ENCODE assay signal across 12 cellular contexts in genomic region chr2:43345872-43346271, GRCh38.
DNase-seq lines count a peak whose midpoint lies in the region; ATAC-seq and TF ChIP-seq lines count a peak whose summit lies in the region.
"Had no signal": no experiment of that assay in that cellular context is flagged by ENCODE, and none has a peak within 500 bp of the region (broad histone marks: within the 10 kb centered on the region; RNA-seq: fewer than 3 reads in every experiment).

No MANE protein-coding gene starts in this region.

- H3K27me3 ChIP-seq in HUES48 (ENCODE audit: control insufficient read depth, insufficient read depth, low read length) (no peaks in the 10 kb centered on the region), lower lobe of right lung (ENCODE audit: low read depth) (no peaks in the 10 kb centered on the region), skeletal muscle tissue (ENCODE audit: control insufficient read depth in 3 of 3, insufficient read depth in 3 of 3, low read length in 3 of 3) (no peaks in the 10 kb centered on the region), PC-9 (ENCODE audit: insufficient read depth, low read depth) (no peaks in the 10 kb centered on the region)
- H3K27me3 ChIP-seq: dorsolateral prefrontal cortex had no signal

- no peak for ATAC-seq in lower lobe of right lung
- no peak for ATAC-seq in activated naive CD4-positive, alpha-beta T cell treated with anti-CD3 and anti-CD28 coated beads, Interleukin-2, amount 50 U/mL, for 72 hours
- ATAC-seq: natural killer cell treated with Interleukin-12 subunit alpha and Interleukin-12 subunit beta and Interleukin-15 and Interleukin-18, amount 100 ng/mL, for 72 hours had no signal

- TF ChIP-seq CTCF in brain (conservative IDR thresholded peaks at IDR 0.05) (no peak), lower lobe of right lung (IDR thresholded peaks at IDR 0.05) (no peak), PC-9 (conservative IDR thresholded peaks at IDR 0.05) (no peak)

- H3K27ac ChIP-seq in HUES48 (ENCODE audit: low read depth, low read length) (peak overlapping the region; percentile 29), lower lobe of right lung (peak overlapping the region; percentile 60), skeletal muscle tissue (ENCODE audit: low read depth, low read length) (peak overlapping the region; percentile 84), PC-9 (no peak overlapping the region)

- CTCF ChIA-PET in PC-9 (lab: Charles Lee): no interaction called here

- peaks cover 8% of the 10 kb centered on the region for H3F3A ChIP-seq in PC-9 (ENCODE audit: insufficient read depth, low read depth)

- no peak overlapping the region for H2AFZ ChIP-seq in PC-9

- H3K27me3 Mint-ChIP-seq in brain: peaks cover 6% of the 10 kb centered on the region
- H3K27me3 Mint-ChIP-seq: natural killer cell treated with Interleukin-12 subunit alpha and Interleukin-12 subunit beta and Interleukin-15 and Interleukin-18, amount 100 ng/mL, for 72 hours had no signal

- H3K36me3 Mint-ChIP-seq in brain: peaks cover 5% of the 10 kb centered on the region
- no peaks in the 10 kb centered on the region for H3K36me3 Mint-ChIP-seq in activated naive CD4-positive, alpha-beta T cell treated with anti-CD3 and anti-CD28 coated beads, Interleukin-2, amount 50 U/mL, for 72 hours
- H3K36me3 Mint-ChIP-seq: natural killer cell treated with Interleukin-12 subunit alpha and Interleukin-12 subunit beta and Interleukin-15 and Interleukin-18, amount 100 ng/mL, for 72 hours had no signal

- H3K9me3 Mint-ChIP-seq in brain: no peaks in the 10 kb centered on the region
- H3K9me3 Mint-ChIP-seq in activated naive CD4-positive, alpha-beta T cell treated with anti-CD3 and anti-CD28 coated beads, Interleukin-2, amount 50 U/mL, for 72 hours: no peaks in the 10 kb centered on the region
- H3K9me3 Mint-ChIP-seq: natural killer cell treated with Interleukin-12 subunit alpha and Interleukin-12 subunit beta and Interleukin-15 and Interleukin-18, amount 100 ng/mL, for 72 hours had no signal

- no peak overlapping the region for H3K4me3 ChIP-seq in HUES48 (ENCODE audit: low read depth, low read length)
- no peak overlapping the region for H3K4me3 ChIP-seq in lower lobe of right lung
- peak overlapping the region; percentile 24 to 44 (median 39) for H3K4me3 ChIP-seq in skeletal muscle tissue (ENCODE audit: low read length in 3 of 3)
- H3K4me3 ChIP-seq in PC-9: no peak overlapping the region

- intact Hi-C loops in lower lobe of right lung (cut with DNase I): no loop called here
- intact Hi-C loops in PC-9 (cut with micrococcal nuclease; ENCODE audit: unreplicated experiment): no loop called here

- peaks cover 90% of the 10 kb centered on the region for H3K4me1 Mint-ChIP-seq in brain

- H3K4me1 ChIP-seq in HUES48 (ENCODE audit: control insufficient read depth, insufficient read depth, low read length) (peaks cover 23% of the 10 kb centered on the region), lower lobe of right lung (peaks cover 45% of the 10 kb centered on the region), skeletal muscle tissue (ENCODE audit: control insufficient read depth in 3 of 3, insufficient read depth in 3 of 3, low read length in 3 of 3) (peaks cover 70 to 93% (median 82%) of the 10 kb centered on the region in 3 donors), PC-9 (replicated peaks; ENCODE audit: insufficient read depth) (peaks cover 9% of the 10 kb centered on the region)

- H4K20me1 ChIP-seq in PC-9 (ENCODE audit: insufficient read depth): no peaks in the 10 kb centered on the region

- no peak overlapping the region for H3K9ac ChIP-seq in HUES48 (ENCODE audit: low read depth, low read length)
- peak overlapping the region; percentile 29 to 72 (median 71) for H3K9ac ChIP-seq in skeletal muscle tissue (ENCODE audit: low read depth in 1 of 3, low read length in 3 of 3)

- H3K36me3 ChIP-seq in HUES48 (ENCODE audit: control insufficient read depth, insufficient read depth, low read length) (no peaks in the 10 kb centered on the region), lower lobe of right lung (no peaks in the 10 kb centered on the region), skeletal muscle tissue (ENCODE audit: control insufficient read depth in 3 of 3, insufficient read depth in 3 of 3, low read length in 3 of 3) (no peaks in the 10 kb centered on the region), PC-9 (ENCODE audit: low read depth) (no peaks in the 10 kb centered on the region)

- POLR2A ChIA-PET in PC-9 (lab: Charles Lee; ENCODE audit: unreplicated experiment): interaction anchor here (0.6 kb wide), 2 partner anchors 17 to 79 kb away, joined by 3 to 4 read pairs; no protein-coding TSS in a partner anchor

- no peaks in the 10 kb centered on the region for H3K9me2 ChIP-seq in PC-9 (ENCODE audit: insufficient read depth)

- H3K4me2 ChIP-seq in PC-9: no peak overlapping the region

- DNase-seq in lower lobe of right lung (no peak), NAMALWA (ENCODE audit: low spot score) (no peak), PC-9 (no peak), DMS53 treated with DMSO at 0.1 percent for 48 hours (lab: John Stamatoyannopoulos, UW; ENCODE audit: unreplicated experiment) (no peak)
- no peak for DNase-seq in activated naive CD4-positive, alpha-beta T cell treated with anti-CD3 and anti-CD28 coated beads, Interleukin-2, amount 50 U/mL, for 72 hours (ENCODE audit: low spot score in 2 of 2)
- DNase-seq: dorsolateral prefrontal cortex, NCI-H1105 treated with DMSO at 0.1 percent for 48 hours, NCI-H226 had no signal

- BruUV-seq in PC-9 (replicated peaks; lab: Mats Ljungman, UMichigan): no TSS peak

- H3K9me3 ChIP-seq in HUES48 (ENCODE audit: control insufficient read depth, insufficient read depth, low read length) (no peaks in the 10 kb centered on the region), lower lobe of right lung (no peaks in the 10 kb centered on the region), skeletal muscle tissue (ENCODE audit: control insufficient read depth in 3 of 3, low read length in 3 of 3) (no peaks in the 10 kb centered on the region), PC-9 (ENCODE audit: insufficient read depth, low read depth) (no peaks in the 10 kb centered on the region)

- H3K79me2 ChIP-seq in PC-9 (ENCODE audit: low read depth): no peaks in the 10 kb centered on the region

- peak overlapping the region in 1 of 5 experiments; percentile 14 for H3K4me3 Mint-ChIP-seq in brain
- H3K4me3 Mint-ChIP-seq: natural killer cell treated with Interleukin-12 subunit alpha and Interleukin-12 subunit beta and Interleukin-15 and Interleukin-18, amount 100 ng/mL, for 72 hours had no signal

- peak overlapping the region in 4 of 5 experiments; percentile 29 to 97 (median 95) for H3K27ac Mint-ChIP-seq in brain
- peak overlapping the region in 1 of 2 donors; percentile 48 for H3K27ac Mint-ChIP-seq in activated naive CD4-positive, alpha-beta T cell treated with anti-CD3 and anti-CD28 coated beads, Interleukin-2, amount 50 U/mL, for 72 hours
- H3K27ac Mint-ChIP-seq: natural killer cell treated with Interleukin-12 subunit alpha and Interleukin-12 subunit beta and Interleukin-15 and Interleukin-18, amount 100 ng/mL, for 72 hours had no signal

Comparison
In these comparisons a context has a peak if more than half of its experiments do, and no peak if none do; other contexts are left out.
1. H3K4me3 ChIP-seq: peak in skeletal muscle tissue (3 of 3); none in HUES48 (single experiment), lower lobe of right lung (single experiment) and PC-9 (single experiment).